8 cellular contexts compared by ENCODE assay signal in the genomic region with DNA sequence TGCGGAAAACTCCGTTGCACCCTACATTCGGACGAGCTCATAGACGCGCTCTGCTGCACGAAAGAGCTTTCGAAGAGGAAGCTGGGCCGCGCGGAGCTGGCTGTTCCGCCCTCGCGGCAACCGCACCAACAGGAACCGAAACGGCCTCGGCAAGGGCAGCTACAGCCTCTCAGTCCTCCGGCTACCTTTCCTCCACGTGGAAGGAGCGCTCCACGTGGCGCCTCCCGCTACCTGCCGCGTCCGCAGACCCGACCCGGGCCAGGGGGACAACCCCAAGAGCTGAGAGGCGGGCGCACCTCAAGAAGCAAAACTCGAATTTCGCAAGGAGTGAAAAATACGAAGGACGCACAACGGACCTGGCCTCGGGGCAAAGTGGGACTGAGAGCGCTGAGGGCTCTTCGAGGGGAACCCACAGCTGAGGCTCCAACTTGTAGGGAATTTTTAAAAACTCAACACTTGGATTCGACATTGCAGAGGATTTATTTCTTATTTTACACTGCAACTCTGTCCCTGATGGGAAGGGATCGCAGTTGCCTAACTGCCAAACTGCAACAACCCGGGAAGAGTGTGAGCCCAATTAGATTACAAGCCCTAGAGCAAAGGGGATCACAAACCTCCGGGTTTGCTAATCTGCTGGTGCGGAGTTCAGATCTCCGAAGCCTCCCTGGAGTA. TPM values are rescaled to one million over a fixed set of nuclear protein-coding genes. Genes with fewer than 3 reads are reported as not detected.
DNase-seq lines count a peak whose midpoint lies in the region; ATAC-seq and TF ChIP-seq lines count a peak whose summit lies in the region.

No MANE protein-coding gene starts in this region.

- DNase-seq in CD8-positive, alpha-beta T cell: peak in 4 of 7 experiments; percentile 6 to 54 (median 14)
- DNase-seq in activated CD4-positive, alpha-beta memory T cell treated with anti-CD3 and anti-CD28 coated beads, Interleukin-2, amount 10 ng/mL, durations not matched to agents 7 days and 5 days: peak; percentile 59
- DNase-seq in fibroblast of pulmonary artery (ENCODE audit: low read depth): peak; percentile 52
- no peak for DNase-seq in NCI-H446 treated with DMSO at 0.1 percent for 48 hours (lab: John Stamatoyannopoulos, UW)
- DNase-seq in stimulated activated naive CD4-positive, alpha-beta T cell treated with Interleukin-2 at 50 U/mL for 16 hours (lab: John Stamatoyannopoulos, UW): no peak

- CTCF ChIA-PET in CD8-positive, alpha-beta T cell (lab: Charles Lee): no interaction called here
- CTCF ChIA-PET in activated CD4-positive, alpha-beta memory T cell treated with anti-CD3 and anti-CD28 coated beads, Interleukin-2, amount 10 ng/mL, durations not matched to agents 7 days and 5 days (lab: Charles Lee): interaction anchor here (0.8 kb wide), 1 partner anchor 18 kb away, joined by 4 read pairs; no protein-coding TSS in a partner anchor

- H3K36me3 Mint-ChIP-seq in CD8-positive, alpha-beta T cell: no peaks in the 10 kb centered on the region
- H3K36me3 Mint-ChIP-seq in activated CD4-positive, alpha-beta memory T cell treated with anti-CD3 and anti-CD28 coated beads, Interleukin-2, amount 10 ng/mL, durations not matched to agents 7 days and 5 days (ENCODE audit: low read depth): no peaks in the 10 kb centered on the region

- no peak overlapping the region for H3K27ac Mint-ChIP-seq in CD8-positive, alpha-beta T cell
- no peak overlapping the region for H3K27ac Mint-ChIP-seq in activated CD4-positive, alpha-beta memory T cell treated with anti-CD3 and anti-CD28 coated beads, Interleukin-2, amount 10 ng/mL, durations not matched to agents 7 days and 5 days

- peaks cover 10% of the 10 kb centered on the region for H3K4me1 ChIP-seq in CD8-positive, alpha-beta T cell (ENCODE audit: insufficient read depth, low read length)
- H3K4me1 ChIP-seq in neutrophil (ENCODE audit: control insufficient read depth in 1 of 2, insufficient read depth in 1 of 2, low read depth in 1 of 2, low read length in 1 of 2): peaks cover 10% of the 10 kb centered on the region in 2 experiments

- TF ChIP-seq CTCF in CD8-positive, alpha-beta T cell (IDR thresholded peaks at IDR 0.05): no peak
- TF ChIP-seq CTCF in fibroblast of pulmonary artery (IDR thresholded peaks at IDR 0.05; ENCODE audit: low read length, missing control alignments): no peak
- no peak for TF ChIP-seq CTCF in neutrophil (IDR thresholded peaks at IDR 0.05)

- H3K9me3 ChIP-seq in CD8-positive, alpha-beta T cell (ENCODE audit: low read length): no peaks in the 10 kb centered on the region
- H3K9me3 ChIP-seq in neutrophil: no peaks in the 10 kb centered on the region

- no peaks in the 10 kb centered on the region for H3K9me3 Mint-ChIP-seq in CD8-positive, alpha-beta T cell
- no peaks in the 10 kb centered on the region for H3K9me3 Mint-ChIP-seq in activated CD4-positive, alpha-beta memory T cell treated with anti-CD3 and anti-CD28 coated beads, Interleukin-2, amount 10 ng/mL, durations not matched to agents 7 days and 5 days

- intact Hi-C loops in CD8-positive, alpha-beta T cell (cut with DNase I, micrococcal nuclease): no loop called here

- POLR2A ChIA-PET in CD8-positive, alpha-beta T cell (lab: Charles Lee): interaction anchor here (0.6 kb wide), 1 partner anchor 49 kb away, joined by 3 read pairs; no protein-coding TSS in a partner anchor
- POLR2A ChIA-PET in activated CD4-positive, alpha-beta memory T cell treated with anti-CD3 and anti-CD28 coated beads, Interleukin-2, amount 10 ng/mL, durations not matched to agents 7 days and 5 days (lab: Charles Lee): no interaction called here

- ATAC-seq in CD8-positive, alpha-beta T cell: no peak
- ATAC-seq in GM19372 (IDR thresholded peaks at IDR 0.05; ENCODE audit: low read depth, unreplicated experiment) (peak; percentile 95), HG03439 (IDR thresholded peaks at IDR 0.05; ENCODE audit: unreplicated experiment) (peak; percentile 97)

- no peak overlapping the region for H3K27ac ChIP-seq in CD8-positive, alpha-beta T cell (ENCODE audit: low read depth, low read length)
- H3K27ac ChIP-seq in neutrophil: no peak overlapping the region

- no peaks in the 10 kb centered on the region for H3K36me3 ChIP-seq in CD8-positive, alpha-beta T cell (ENCODE audit: insufficient read depth, low read length)
- no peaks in the 10 kb centered on the region for H3K36me3 ChIP-seq in neutrophil

- H3K4me3 Mint-ChIP-seq in CD8-positive, alpha-beta T cell: peak overlapping the region; percentile 69
- peak overlapping the region; percentile 37 for H3K4me3 Mint-ChIP-seq in activated CD4-positive, alpha-beta memory T cell treated with anti-CD3 and anti-CD28 coated beads, Interleukin-2, amount 10 ng/mL, durations not matched to agents 7 days and 5 days

- H3K4me3 ChIP-seq in CD8-positive, alpha-beta T cell (ENCODE audit: low read depth, low read length): peak overlapping the region; percentile 47
- peak overlapping the region; percentile 45 for H3K4me3 ChIP-seq in fibroblast of pulmonary artery (replicated peaks; ENCODE audit: low read depth, low read length)
- peak overlapping the region; percentile 29 to 49 for H3K4me3 ChIP-seq in neutrophil (ENCODE audit: low read depth in 1 of 2, low read length in 1 of 2)

- peaks cover 27% of the 10 kb centered on the region for H3K4me1 Mint-ChIP-seq in CD8-positive, alpha-beta T cell (ENCODE audit: low read depth)
- peaks cover 20% of the 10 kb centered on the region for H3K4me1 Mint-ChIP-seq in activated CD4-positive, alpha-beta memory T cell treated with anti-CD3 and anti-CD28 coated beads, Interleukin-2, amount 10 ng/mL, durations not matched to agents 7 days and 5 days

- peaks cover 70% of the 10 kb centered on the region for H3K27me3 Mint-ChIP-seq in CD8-positive, alpha-beta T cell (ENCODE audit: low read depth)
- H3K27me3 Mint-ChIP-seq in activated CD4-positive, alpha-beta memory T cell treated with anti-CD3 and anti-CD28 coated beads, Interleukin-2, amount 10 ng/mL, durations not matched to agents 7 days and 5 days: peaks cover 86% of the 10 kb centered on the region

- peaks cover 11% of the 10 kb centered on the region for H3K27me3 ChIP-seq in CD8-positive, alpha-beta T cell (ENCODE audit: insufficient read depth, low read length)
- peaks cover 98% of the 10 kb centered on the region for H3K27me3 ChIP-seq in neutrophil

RNA-seq across cellular contexts. Expression of gene HPSE2, which starts 1.4 kb away (rescaled TPM):
- total RNA-seq in CD8-positive, alpha-beta T cell: not detected
- not detected for total RNA-seq in activated CD4-positive, alpha-beta memory T cell treated with anti-CD3 and anti-CD28 coated beads, Interleukin-2, amount 10 ng/mL, durations not matched to agents 7 days and 5 days

Comparison
In these comparisons a context has a peak if more than half of its experiments do, and no peak if none do; other contexts are left out.
1. DNase-seq: peak in CD8-positive, alpha-beta T cell (4 of 7), activated CD4-positive, alpha-beta memory T cell treated with anti-CD3 and anti-CD28 coated beads, Interleukin-2, amount 10 ng/mL, durations not matched to agents 7 days and 5 days (single experiment) and fibroblast of pulmonary artery (single experiment); none in NCI-H446 treated with DMSO at 0.1 percent for 48 hours (single experiment) and stimulated activated naive CD4-positive, alpha-beta T cell treated with Interleukin-2 at 50 U/mL for 16 hours (single experiment).
2. Peak in every context shown above with its lines, with median percentiles within 50 percentile points of each other: H3K4me3 ChIP-seq.